In the genomic region with DNA sequence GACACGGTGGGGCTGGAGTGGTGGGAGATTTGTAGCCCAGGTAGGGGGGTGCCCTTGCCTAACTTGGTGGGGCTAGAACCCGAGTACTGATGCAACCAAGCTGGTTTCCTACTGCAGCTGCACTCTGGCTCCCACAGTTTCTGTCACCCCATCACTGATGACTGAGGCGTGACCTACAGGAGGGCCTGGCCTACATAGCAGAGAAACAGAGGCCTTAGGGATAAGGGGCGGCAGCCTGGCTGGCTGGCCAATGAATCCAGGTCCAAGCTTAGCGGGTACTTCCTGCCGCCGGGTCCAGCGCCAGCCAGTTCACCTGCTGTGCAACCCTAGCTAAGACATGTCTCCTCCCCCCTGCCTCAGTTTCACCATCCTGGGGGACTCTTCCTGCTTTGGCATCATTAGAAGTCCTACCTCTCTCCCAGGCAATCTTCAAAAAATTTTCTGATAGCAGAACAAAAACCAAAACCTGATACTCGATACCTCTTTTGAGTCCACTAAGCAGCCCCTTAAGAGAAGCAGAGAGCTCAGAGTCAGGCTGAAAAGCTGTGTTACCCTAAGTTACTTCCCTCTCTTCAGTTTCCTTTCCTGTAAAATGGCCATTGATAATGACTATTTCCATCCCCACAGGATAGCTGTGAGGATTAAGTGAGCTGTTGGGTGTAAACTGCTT, we compare ENCODE assay signal across 8 cellular contexts. TPM values are rescaled to one million over a fixed set of nuclear protein-coding genes. Genes with fewer than 3 reads are reported as not detected.
DNase-seq lines count a peak whose midpoint lies in the region; ATAC-seq and TF ChIP-seq lines count a peak whose summit lies in the region.

No MANE protein-coding gene starts in this region.

- peak overlapping the region; percentile 69 for H3K27ac Mint-ChIP-seq in activated naive CD8-positive, alpha-beta T cell treated with anti-CD3 and anti-CD28 coated beads for 36 hours
- H3K27ac Mint-ChIP-seq in progenitor cell of endocrine pancreas: peak overlapping the region; percentile 92

- ATAC-seq in GM18909 (IDR thresholded peaks at IDR 0.05; ENCODE audit: poor library complexity, unreplicated experiment) (peak; percentile 27), HG02759 (IDR thresholded peaks at IDR 0.05; ENCODE audit: unreplicated experiment) (peak; percentile 22)

- peaks cover 23% of the 10 kb centered on the region for H3K4me1 Mint-ChIP-seq in activated naive CD8-positive, alpha-beta T cell treated with anti-CD3 and anti-CD28 coated beads for 36 hours
- H3K4me1 Mint-ChIP-seq in progenitor cell of endocrine pancreas (ENCODE audit: low read depth): peaks cover 10% of the 10 kb centered on the region

- no peaks in the 10 kb centered on the region for H3K36me3 ChIP-seq in uterus

- H3K4me1 ChIP-seq in uterus: peaks cover 3 to 7% of the 10 kb centered on the region in 2 donors

- H3K4me3 Mint-ChIP-seq in activated naive CD8-positive, alpha-beta T cell treated with anti-CD3 and anti-CD28 coated beads for 36 hours: no peak overlapping the region
- no peak overlapping the region for H3K4me3 Mint-ChIP-seq in progenitor cell of endocrine pancreas (ENCODE audit: low read depth)

- H3K9me3 Mint-ChIP-seq in activated naive CD8-positive, alpha-beta T cell treated with anti-CD3 and anti-CD28 coated beads for 36 hours: no peaks in the 10 kb centered on the region
- no peaks in the 10 kb centered on the region for H3K9me3 Mint-ChIP-seq in progenitor cell of endocrine pancreas (ENCODE audit: low read depth)

- H3K27ac ChIP-seq in uterus: peak overlapping the region in 1 of 2 donors; percentile 18

- no peak overlapping the region for H3K4me3 ChIP-seq in uterus

- TF ChIP-seq CTCF in progenitor cell of endocrine pancreas (IDR thresholded peaks at IDR 0.05; ENCODE audit: unreplicated experiment): no peak
- no peak for TF ChIP-seq CTCF in uterus (IDR thresholded peaks at IDR 0.05)

- intact Hi-C loops in uterus (cut with DNase I; ENCODE audit: low total_unique reads): no loop called here

- no peaks in the 10 kb centered on the region for H3K9me3 ChIP-seq in uterus

- no peak for DNase-seq in activated naive CD8-positive, alpha-beta T cell treated with anti-CD3 and anti-CD28 coated beads for 36 hours
- DNase-seq in progenitor cell of endocrine pancreas (ENCODE audit: low spot score, unreplicated experiment) (no peak), NCI-H187 treated with DMSO at 0.1 percent for 48 hours (lab: John Stamatoyannopoulos, UW) (no peak), retina (no peak), NCI-H2081 treated with DMSO at 0.1 percent for 48 hours (lab: John Stamatoyannopoulos, UW) (no peak), uterus (no peak)

- H3K27me3 ChIP-seq in uterus: no peaks in the 10 kb centered on the region

- H3K27me3 Mint-ChIP-seq in activated naive CD8-positive, alpha-beta T cell treated with anti-CD3 and anti-CD28 coated beads for 36 hours: no peaks in the 10 kb centered on the region
- no peaks in the 10 kb centered on the region for H3K27me3 Mint-ChIP-seq in progenitor cell of endocrine pancreas

- TF ChIP-seq POLR2A in uterus (IDR thresholded peaks at IDR 0.05): no peak

- no peaks in the 10 kb centered on the region for H3K36me3 Mint-ChIP-seq in activated naive CD8-positive, alpha-beta T cell treated with anti-CD3 and anti-CD28 coated beads for 36 hours
- H3K36me3 Mint-ChIP-seq in progenitor cell of endocrine pancreas (ENCODE audit: insufficient read depth): no peaks in the 10 kb centered on the region

RNA-seq across cellular contexts. Expression of a gene that starts 27.3 kb away (rescaled TPM):
- 10 to 100 TPM in 1 of 2 experiments, 1 to 10 TPM in 1; 8.8 to 10.2 TPM for total RNA-seq in activated naive CD8-positive, alpha-beta T cell treated with anti-CD3 and anti-CD28 coated beads for 36 hours
- total RNA-seq in progenitor cell of endocrine pancreas (14.2 and 16.4 TPM in 2 replicates), uterus (10 to 100 TPM; 13.2 to 23.4 (median 17.4) TPM)

RNA-seq across cellular contexts. Expression of a gene that starts 44.7 kb away (rescaled TPM):
- total RNA-seq in activated naive CD8-positive, alpha-beta T cell treated with anti-CD3 and anti-CD28 coated beads for 36 hours: 100 to 1,000 TPM; 372 to 389 TPM
- total RNA-seq in progenitor cell of endocrine pancreas (115 and 116 TPM in 2 replicates), uterus (100 to 1,000 TPM in 2 of 4 donors, 10 to 100 TPM in 2; 47.6 to 126 (median 89.2) TPM)
